Comparison of ENCODE assay signal across 1 cellular context in the genomic region with DNA sequence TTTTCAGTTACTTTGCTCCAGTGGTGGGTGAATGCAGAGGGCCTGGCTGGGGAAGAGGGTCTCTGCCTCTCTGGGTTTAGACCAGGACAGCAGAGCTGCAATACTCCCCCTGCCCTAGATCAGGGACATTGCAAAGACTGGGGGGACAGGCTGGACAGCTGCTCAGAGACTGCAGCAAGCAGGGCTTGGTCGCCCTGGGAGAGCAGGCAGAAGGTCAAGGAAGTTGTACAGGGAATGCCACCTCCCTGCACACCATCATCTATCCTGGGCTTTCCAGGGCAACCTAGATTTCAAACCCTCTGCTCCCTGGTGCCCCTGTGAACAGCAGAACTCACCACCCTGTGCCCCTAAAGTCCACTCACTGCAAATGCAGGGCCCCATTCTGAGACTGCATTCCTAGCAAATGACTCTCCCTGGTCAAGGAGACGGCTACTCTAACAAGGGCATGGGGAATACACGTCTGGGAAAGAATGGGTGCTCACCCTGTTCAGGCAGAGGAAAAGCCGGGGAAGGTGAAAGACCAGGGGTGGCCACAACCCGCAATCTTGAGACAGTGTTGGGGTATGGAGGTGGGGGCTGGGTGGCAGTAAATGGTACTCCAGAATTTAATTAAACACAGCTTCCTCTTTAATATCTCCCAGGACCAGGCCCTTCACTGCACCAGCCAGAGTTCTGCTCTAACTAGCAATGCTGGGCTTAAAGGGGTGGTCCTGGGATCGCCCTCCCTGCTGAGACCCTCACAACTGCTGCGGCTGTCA.
A peak's percentile ranks its signal among the peaks of the same experiment; 100 is the strongest.
TF ChIP-seq lines count a peak whose summit lies in the region.

No MANE protein-coding gene starts in this region.

TF ChIP-seq in K562, 482 proteins besides CTCF, POLR2A, EP300 and RAD21 (continued from another document):
- TF ChIP-seq ZMIZ1 (IDR thresholded peaks at IDR 0.05; ENCODE audit: low read depth in 2 of 2, low read length in 2 of 2) (no peak), SAP30 (IDR thresholded peaks at IDR 0.05; ENCODE audit: borderline replicate concordance, insufficient read depth, low read depth, low read length, poor library complexity, severe bottlenecking) (peak; percentile 20), ASH1L (IDR thresholded peaks at IDR 0.05; ENCODE audit: borderline replicate concordance, low read depth, partially characterized antibody) (no peak), E2F1 (CRISPR knock-in tag; IDR thresholded peaks at IDR 0.05) (no peak), HDAC1 (IDR thresholded peaks at IDR 0.05) (0 out of 4 replicates have a peak, but pooled peaks of 1 of the 2 experiments have one; percentile 6), SP1 (CRISPR knock-in tag; IDR thresholded peaks at IDR 0.05) (peak; percentile 44; the same call in 1 of the 2 replicates), RFX7 (CRISPR knock-in tag; IDR thresholded peaks at IDR 0.05) (no peak), MYBL2 (IDR thresholded peaks at IDR 0.05; ENCODE audit: low read depth) (no peak), MYBL2 (CRISPR knock-in tag; IDR thresholded peaks at IDR 0.05; ENCODE audit: borderline replicate concordance) (no peak), ZSCAN29 (IDR thresholded peaks at IDR 0.05) (no peak), MEF2A (IDR thresholded peaks at IDR 0.05; ENCODE audit: control insufficient read depth, low read depth, low read length) (no peak), PYGO2 (tag; IDR thresholded peaks at IDR 0.05) (no peak), MBD2 (IDR thresholded peaks at IDR 0.05; ENCODE audit: borderline replicate concordance, low read depth) (no peak), PHB2 (IDR thresholded peaks at IDR 0.05; ENCODE audit: low read depth) (no peak), NR4A1 (CRISPR knock-in tag; IDR thresholded peaks at IDR 0.05) (no peak), NR4A1 (tag; IDR thresholded peaks at IDR 0.05) (no peak), TAF1 (IDR thresholded peaks at IDR 0.05; ENCODE audit: control insufficient read depth, extremely low read depth, insufficient read depth, low read length, severe bottlenecking) (no peak), MTA3 (IDR thresholded peaks at IDR 0.05; ENCODE audit: borderline replicate concordance) (no peak), MITF (IDR thresholded peaks at IDR 0.05) (no peak), ZNF280B (CRISPR knock-in tag; IDR thresholded peaks at IDR 0.05) (no peak), HNRNPK (IDR thresholded peaks at IDR 0.05; ENCODE audit: low read depth, low read length, poor library complexity, severe bottlenecking) (no peak), MEF2D (tag; conservative IDR thresholded peaks at IDR 0.05; ENCODE audit: low read depth) (no peak), HDAC2 (IDR thresholded peaks at IDR 0.05) (no peak), HNRNPH1 (optimal IDR thresholded peaks at IDR 0.05; ENCODE audit: low read depth, low read length) (no peak), POLR2B (IDR thresholded peaks at IDR 0.05; ENCODE audit: low read depth, partially characterized antibody) (no peak), NBN (IDR thresholded peaks at IDR 0.05; ENCODE audit: low read depth) (no peak)
